In the genomic region with DNA sequence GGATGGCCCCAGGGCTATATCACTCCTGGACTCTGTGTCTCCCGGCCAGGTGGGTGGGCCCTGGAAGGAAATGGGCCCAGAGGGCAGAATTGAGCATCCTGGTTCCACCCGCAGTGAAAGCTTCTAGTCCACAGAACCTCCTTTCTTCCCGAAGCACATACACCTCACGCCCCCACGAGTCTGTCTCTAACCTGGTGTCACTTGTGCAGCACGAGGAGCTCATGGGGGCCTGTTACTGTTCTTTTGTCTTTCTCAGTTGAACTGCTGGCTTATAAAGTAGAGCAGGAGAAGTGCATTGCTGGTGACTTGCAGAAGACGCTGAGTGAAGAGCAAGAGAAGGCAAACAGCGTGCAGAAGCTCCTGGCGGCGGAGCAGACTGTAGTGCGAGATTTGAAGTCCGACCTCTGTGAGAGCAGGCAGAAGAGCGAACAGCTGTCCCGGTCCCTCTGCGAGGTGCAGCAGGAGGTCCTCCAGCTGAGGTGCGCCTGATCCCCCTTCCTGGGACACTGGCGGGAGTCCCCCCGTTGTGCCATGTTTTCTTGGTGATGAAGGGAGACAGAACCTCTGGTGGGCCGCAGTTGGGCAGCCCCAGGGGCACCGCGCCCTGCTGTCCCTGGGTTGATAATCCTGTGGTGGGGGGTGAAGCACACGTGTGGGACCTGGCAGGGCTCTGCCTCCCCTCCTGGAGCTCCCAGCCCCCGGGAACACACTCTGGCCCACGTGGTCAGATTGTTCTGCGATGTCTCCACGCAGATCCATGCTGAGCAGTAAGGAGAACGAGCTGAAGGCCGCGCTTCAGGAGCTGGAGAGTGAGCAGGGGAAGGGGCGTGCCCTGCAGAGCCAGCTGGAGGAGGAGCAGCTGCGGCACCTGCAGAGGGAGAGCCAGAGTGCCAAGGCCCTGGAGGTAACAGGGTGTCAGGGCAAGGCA, we compare ENCODE assay signal across 15 cellular contexts.
"Had no signal": no experiment of that assay in that cellular context is flagged by ENCODE, and none has a peak within 500 bp of the region (broad histone marks: within the 10 kb centered on the region; RNA-seq: fewer than 3 reads in every experiment).

No MANE protein-coding gene starts in this region.

- H3K27ac Mint-ChIP-seq: stimulated activated naive CD8-positive, alpha-beta T cell treated with anti-CD3 and anti-CD28 coated beads, Interleukin-15, Interleukin-2, amounts not matched to agents 100 ng/mL and 50 ng/mL, for 24 hours had no signal

- H3K9me3 Mint-ChIP-seq: stimulated activated naive CD8-positive, alpha-beta T cell treated with anti-CD3 and anti-CD28 coated beads, Interleukin-15, Interleukin-2, amounts not matched to agents 100 ng/mL and 50 ng/mL, for 24 hours had no signal

- DNase-seq: activated naive CD4-positive, alpha-beta T cell treated with anti-CD3 and anti-CD28 coated beads, Interleukin-2, amount 50 U/mL, for 16 hours; amniotic stem cell; central memory CD4-positive, alpha-beta T cell; foreskin fibroblast; glutamatergic neuron; stimulated activated CD4-positive, alpha-beta T cell treated with anti-CD3 and anti-CD28 coated beads, Interleukin-4, amount 100 ng/mL, for 4 hours; stimulated activated CD8-positive, alpha-beta memory T cell treated with anti-CD3 and anti-CD28 coated beads, Interleukin-4, amount 100 ng/mL, for 48 hours; trophoblast cell had no signal

- H3K4me1 ChIP-seq: suprapubic skin had no signal

- H3K27me3 Mint-ChIP-seq: stimulated activated naive CD8-positive, alpha-beta T cell treated with anti-CD3 and anti-CD28 coated beads, Interleukin-15, Interleukin-2, amounts not matched to agents 100 ng/mL and 50 ng/mL, for 24 hours had no signal

- ATAC-seq: activated CD4-positive, CD25-positive, alpha-beta regulatory T cell treated with anti-CD3 and anti-CD28 coated beads, Interleukin-2, amount 50 U/mL, for 24 hours had no signal

- H3K27me3 ChIP-seq: neutrophil, suprapubic skin had no signal

- H3K4me3 ChIP-seq: coronary artery, SK-N-MC, skin epidermis, suprapubic skin had no signal

- H3K9me3 ChIP-seq: neutrophil, suprapubic skin had no signal

- H3K27ac ChIP-seq: coronary artery, neutrophil, SK-N-MC, skin epidermis, suprapubic skin had no signal

- H3K4me3 Mint-ChIP-seq: stimulated activated naive CD8-positive, alpha-beta T cell treated with anti-CD3 and anti-CD28 coated beads, Interleukin-15, Interleukin-2, amounts not matched to agents 100 ng/mL and 50 ng/mL, for 24 hours had no signal
